1 cellular context compared by ENCODE assay signal in genomic region chr17:58005031-58005727, GRCh38.
TF ChIP-seq lines count a peak whose summit lies in the region.

No MANE protein-coding gene starts in this region.

TF ChIP-seq in K562, 482 proteins besides CTCF, POLR2A, EP300 and RAD21 (continued from another document and continues in another):
- TF ChIP-seq, protein P1, sequence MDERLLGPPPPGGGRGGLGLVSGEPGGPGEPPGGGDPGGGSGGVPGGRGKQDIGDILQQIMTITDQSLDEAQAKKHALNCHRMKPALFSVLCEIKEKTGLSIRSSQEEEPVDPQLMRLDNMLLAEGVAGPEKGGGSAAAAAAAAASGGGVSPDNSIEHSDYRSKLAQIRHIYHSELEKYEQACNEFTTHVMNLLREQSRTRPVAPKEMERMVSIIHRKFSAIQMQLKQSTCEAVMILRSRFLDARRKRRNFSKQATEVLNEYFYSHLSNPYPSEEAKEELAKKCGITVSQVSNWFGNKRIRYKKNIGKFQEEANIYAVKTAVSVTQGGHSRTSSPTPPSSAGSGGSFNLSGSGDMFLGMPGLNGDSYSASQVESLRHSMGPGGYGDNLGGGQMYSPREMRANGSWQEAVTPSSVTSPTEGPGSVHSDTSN (CRISPR knock-in tag; IDR thresholded peaks at IDR 0.05; ENCODE audit: low read depth), result no peak
- TF ChIP-seq, protein P1 (tag; conservative IDR thresholded peaks at IDR 0.05; ENCODE audit: low read depth), result no peak
- TF ChIP-seq RBM15 (IDR thresholded peaks at IDR 0.05; ENCODE audit: insufficient read depth, low read length) (no peak), ZSCAN29 (IDR thresholded peaks at IDR 0.05) (0 out of 2 replicates have a peak, but pooled peaks have one; percentile 20), GABPA (tag; conservative IDR thresholded peaks at IDR 0.05; ENCODE audit: low read depth) (0 out of 2 replicates have a peak, but pooled peaks have one; percentile 32), GATA2 (CRISPR knock-in tag; IDR thresholded peaks at IDR 0.05) (0 out of 2 replicates have a peak, but pooled peaks have one; percentile 13), NFATC3 (IDR thresholded peaks at IDR 0.05) (0 out of 2 replicates have a peak, but pooled peaks have one; percentile 43), HDAC6 (IDR thresholded peaks at IDR 0.05; ENCODE audit: low read depth, low read length) (no peak), MGA (IDR thresholded peaks at IDR 0.05) (0 out of 2 replicates have a peak, but pooled peaks have one; percentile 25), NCOR1 (IDR thresholded peaks at IDR 0.05) (0 out of 2 replicates have a peak, but pooled peaks have one; percentile 9), POLR2B (IDR thresholded peaks at IDR 0.05; ENCODE audit: low read depth, partially characterized antibody) (peak; percentile 26), POLR2G (IDR thresholded peaks at IDR 0.05; ENCODE audit: low read depth, low read length) (peak; percentile 28; the same call in 1 of the 2 replicates), HDGF (IDR thresholded peaks at IDR 0.05) (no peak), ASH1L (IDR thresholded peaks at IDR 0.05; ENCODE audit: borderline replicate concordance, low read depth, partially characterized antibody) (no peak), MTF1 (CRISPR knock-in tag; IDR thresholded peaks at IDR 0.05; ENCODE audit: borderline replicate concordance) (no peak), NFYB (IDR thresholded peaks at IDR 0.05; ENCODE audit: extremely low read depth, insufficient read length) (peak; percentile 43), ZNF324 (CRISPR knock-in tag; IDR thresholded peaks at IDR 0.05) (0 out of 2 replicates have a peak, but pooled peaks have one; percentile 22), RB1 (IDR thresholded peaks at IDR 0.05; ENCODE audit: low read depth) (no peak), CXXC5 (CRISPR knock-in tag; IDR thresholded peaks at IDR 0.05) (peak; percentile 64; the same call in 1 of the 2 replicates), SMARCC2 (IDR thresholded peaks at IDR 0.05; ENCODE audit: low read depth) (no peak), PRDM10 (IDR thresholded peaks at IDR 0.05; ENCODE audit: partially characterized antibody) (peak; percentile 30), ZNF695 (CRISPR knock-in tag; IDR thresholded peaks at IDR 0.05) (no peak), PRPF4 (IDR thresholded peaks at IDR 0.05; ENCODE audit: insufficient read depth, low read depth, low read length, poor library complexity, severe bottlenecking) (no peak), STAT5B (CRISPR knock-in tag; IDR thresholded peaks at IDR 0.05) (no peak), KDM5B (IDR thresholded peaks at IDR 0.05; ENCODE audit: insufficient replicate concordance, low read depth, low read length) (peak; percentile 36), ZKSCAN1 (IDR thresholded peaks at IDR 0.05; ENCODE audit: low read depth, low read length) (no peak), NR2C2 (CRISPR knock-in tag; IDR thresholded peaks at IDR 0.05) (no peak), NR2C2 (tag; IDR thresholded peaks at IDR 0.05) (peak; percentile 75), TAL1 (IDR thresholded peaks at IDR 0.05) (no peak), RBFOX2 (IDR thresholded peaks at IDR 0.05; ENCODE audit: low read depth, low read length) (peak; percentile 63), PYGO2 (tag; IDR thresholded peaks at IDR 0.05) (no peak), RBBP5 (IDR thresholded peaks at IDR 0.05; ENCODE audit: borderline replicate concordance, insufficient read depth, low read length, poor library complexity, severe bottlenecking) (peak; percentile 22), MTA2 (IDR thresholded peaks at IDR 0.05; ENCODE audit: low read depth) (no peak), NR2C1 (IDR thresholded peaks at IDR 0.05) (peak; percentile 42; the same call in 1 of the 2 replicates), NR2C1 (tag; IDR thresholded peaks at IDR 0.05) (peak; percentile 70)
- TF ChIP-seq, protein P2, sequence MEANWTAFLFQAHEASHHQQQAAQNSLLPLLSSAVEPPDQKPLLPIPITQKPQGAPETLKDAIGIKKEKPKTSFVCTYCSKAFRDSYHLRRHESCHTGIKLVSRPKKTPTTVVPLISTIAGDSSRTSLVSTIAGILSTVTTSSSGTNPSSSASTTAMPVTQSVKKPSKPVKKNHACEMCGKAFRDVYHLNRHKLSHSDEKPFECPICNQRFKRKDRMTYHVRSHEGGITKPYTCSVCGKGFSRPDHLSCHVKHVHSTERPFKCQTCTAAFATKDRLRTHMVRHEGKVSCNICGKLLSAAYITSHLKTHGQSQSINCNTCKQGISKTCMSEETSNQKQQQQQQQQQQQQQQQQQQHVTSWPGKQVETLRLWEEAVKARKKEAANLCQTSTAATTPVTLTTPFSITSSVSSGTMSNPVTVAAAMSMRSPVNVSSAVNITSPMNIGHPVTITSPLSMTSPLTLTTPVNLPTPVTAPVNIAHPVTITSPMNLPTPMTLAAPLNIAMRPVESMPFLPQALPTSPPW (CRISPR knock-in tag; IDR thresholded peaks at IDR 0.05), result no peak
- TF ChIP-seq, protein P3, sequence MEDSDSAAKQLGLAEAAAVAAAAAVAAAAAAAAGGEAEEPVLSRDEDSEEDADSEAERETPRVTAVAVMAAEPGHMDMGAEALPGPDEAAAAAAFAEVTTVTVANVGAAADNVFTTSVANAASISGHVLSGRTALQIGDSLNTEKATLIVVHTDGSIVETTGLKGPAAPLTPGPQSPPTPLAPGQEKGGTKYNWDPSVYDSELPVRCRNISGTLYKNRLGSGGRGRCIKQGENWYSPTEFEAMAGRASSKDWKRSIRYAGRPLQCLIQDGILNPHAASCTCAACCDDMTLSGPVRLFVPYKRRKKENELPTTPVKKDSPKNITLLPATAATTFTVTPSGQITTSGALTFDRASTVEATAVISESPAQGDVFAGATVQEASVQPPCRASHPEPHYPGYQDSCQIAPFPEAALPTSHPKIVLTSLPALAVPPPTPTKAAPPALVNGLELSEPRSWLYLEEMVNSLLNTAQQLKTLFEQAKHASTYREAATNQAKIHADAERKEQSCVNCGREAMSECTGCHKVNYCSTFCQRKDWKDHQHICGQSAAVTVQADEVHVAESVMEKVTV (CRISPR knock-in tag; IDR thresholded peaks at IDR 0.05), result 0 out of 2 replicates have a peak, but pooled peaks have one; percentile 9
- TF ChIP-seq, protein P4, sequence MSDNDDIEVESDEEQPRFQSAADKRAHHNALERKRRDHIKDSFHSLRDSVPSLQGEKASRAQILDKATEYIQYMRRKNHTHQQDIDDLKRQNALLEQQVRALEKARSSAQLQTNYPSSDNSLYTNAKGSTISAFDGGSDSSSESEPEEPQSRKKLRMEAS (CRISPR knock-in tag; IDR thresholded peaks at IDR 0.05), result no peak
